In genomic region chr9:106835840-106836239, GRCh38 we compare ENCODE assay signal across 7 cellular contexts.
"Had no signal": no experiment of that assay in that cellular context is flagged by ENCODE, and none has a peak within 500 bp of the region (broad histone marks: within the 10 kb centered on the region; RNA-seq: fewer than 3 reads in every experiment).

No MANE protein-coding gene starts in this region.

- FAIRE-seq: H1, HTR-8/SVneo had no signal

- DNase-seq: H9, HCEC 1CT, KBM-7 had no signal

- H3K4me2 ChIP-seq: GM23338, KMS-11 had no signal

- H3K27ac ChIP-seq: KMS-11 had no signal

- ATAC-seq: GM23338 had no signal

- H3K9ac ChIP-seq: KMS-11 had no signal

- H2AFZ ChIP-seq: GM23338 had no signal

- H3K4me3 ChIP-seq: GM23338 had no signal
